In the genomic region with DNA sequence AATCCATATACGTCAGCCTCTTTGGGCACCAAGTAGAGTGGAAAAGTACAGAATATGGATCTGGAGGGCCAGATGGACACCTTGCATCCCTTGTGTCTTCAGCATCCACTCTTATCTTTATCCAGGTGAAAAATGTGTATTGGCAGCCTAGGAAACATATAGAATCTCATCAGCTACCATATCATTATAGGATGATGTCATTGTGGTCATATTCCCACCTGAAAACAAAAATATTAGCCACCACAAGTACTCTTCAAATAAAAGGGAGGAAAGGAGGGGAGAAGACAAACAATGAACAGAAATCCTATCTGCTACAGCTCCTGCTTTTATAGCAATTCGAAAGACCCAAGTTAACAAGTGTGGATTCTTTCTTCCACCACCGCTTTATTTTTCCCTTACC, we compare ENCODE assay signal across 1 cellular context.
TF ChIP-seq lines count a peak whose summit lies in the region.

No MANE protein-coding gene starts in this region.

TF ChIP-seq in IMR-90, 13 proteins besides CTCF, POLR2A, EP300 and RAD21:
- TF ChIP-seq, protein P1, sequence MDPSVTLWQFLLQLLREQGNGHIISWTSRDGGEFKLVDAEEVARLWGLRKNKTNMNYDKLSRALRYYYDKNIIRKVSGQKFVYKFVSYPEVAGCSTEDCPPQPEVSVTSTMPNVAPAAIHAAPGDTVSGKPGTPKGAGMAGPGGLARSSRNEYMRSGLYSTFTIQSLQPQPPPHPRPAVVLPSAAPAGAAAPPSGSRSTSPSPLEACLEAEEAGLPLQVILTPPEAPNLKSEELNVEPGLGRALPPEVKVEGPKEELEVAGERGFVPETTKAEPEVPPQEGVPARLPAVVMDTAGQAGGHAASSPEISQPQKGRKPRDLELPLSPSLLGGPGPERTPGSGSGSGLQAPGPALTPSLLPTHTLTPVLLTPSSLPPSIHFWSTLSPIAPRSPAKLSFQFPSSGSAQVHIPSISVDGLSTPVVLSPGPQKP (IDR thresholded peaks at IDR 0.05; ENCODE audit: borderline replicate concordance, low read depth, low read length) = no peak
- TF ChIP-seq BHLHE40 (IDR thresholded peaks at IDR 0.05; ENCODE audit: low read depth, low read length) (no peak), RFX5 (IDR thresholded peaks at IDR 0.05; ENCODE audit: low read depth, low read length) (no peak), MAFK (IDR thresholded peaks at IDR 0.05; ENCODE audit: low read depth, low read length) (no peak)
- TF ChIP-seq, protein P2, sequence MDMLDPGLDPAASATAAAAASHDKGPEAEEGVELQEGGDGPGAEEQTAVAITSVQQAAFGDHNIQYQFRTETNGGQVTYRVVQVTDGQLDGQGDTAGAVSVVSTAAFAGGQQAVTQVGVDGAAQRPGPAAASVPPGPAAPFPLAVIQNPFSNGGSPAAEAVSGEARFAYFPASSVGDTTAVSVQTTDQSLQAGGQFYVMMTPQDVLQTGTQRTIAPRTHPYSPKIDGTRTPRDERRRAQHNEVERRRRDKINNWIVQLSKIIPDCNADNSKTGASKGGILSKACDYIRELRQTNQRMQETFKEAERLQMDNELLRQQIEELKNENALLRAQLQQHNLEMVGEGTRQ (IDR thresholded peaks at IDR 0.05; ENCODE audit: low read depth, low read length) = no peak
